In the genomic region with DNA sequence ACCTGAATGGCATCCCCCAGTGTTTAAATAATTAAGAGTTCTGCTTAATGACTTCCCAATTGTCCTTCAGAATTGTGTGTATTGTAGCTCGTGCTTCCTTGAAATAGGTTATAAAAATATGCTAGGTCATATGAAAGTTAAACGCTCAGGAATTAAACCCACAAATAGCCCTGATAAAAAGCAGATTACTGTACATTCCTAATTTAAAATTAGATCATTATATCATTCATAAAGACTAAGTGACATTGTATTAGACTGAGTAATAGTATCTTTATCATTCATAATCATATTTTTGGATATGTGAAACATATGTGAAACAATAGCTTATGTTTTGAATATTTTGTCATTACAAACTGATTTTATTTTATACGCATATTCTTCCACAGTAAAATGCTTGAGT, we compare ENCODE assay signal across 25 cellular contexts.
"Had no signal": no experiment of that assay in that cellular context is flagged by ENCODE, and none has a peak within 500 bp of the region (broad histone marks: within the 10 kb centered on the region; RNA-seq: fewer than 3 reads in every experiment).

No MANE protein-coding gene starts in this region.

- H3K27ac ChIP-seq: neutrophil, pancreas, prostate gland, right lobe of liver, sigmoid colon, stomach, thoracic aorta, thyroid gland, tibial nerve, upper lobe of left lung, vagina had no signal

- H3K36me3 ChIP-seq: neutrophil, pancreas, prostate gland, right lobe of liver, sigmoid colon, stomach, thoracic aorta, thyroid gland, tibial nerve, upper lobe of left lung, vagina had no signal

- H3K4me1 ChIP-seq: prostate gland, right lobe of liver, sigmoid colon, stomach, thyroid gland, tibial nerve, upper lobe of left lung, vagina had no signal

- H3K27me3 ChIP-seq: neutrophil, pancreas, right lobe of liver, sigmoid colon, stomach, thyroid gland, tibial nerve, upper lobe of left lung, vagina had no signal

- H3K9me3 ChIP-seq: neutrophil, pancreas, prostate gland, right lobe of liver, sigmoid colon, stomach, thoracic aorta, thyroid gland, tibial nerve, upper lobe of left lung, vagina had no signal

- DNase-seq: naive thymus-derived CD8-positive, alpha-beta T cell; nephron progenitor cell; nucleus accumbens; pancreas; retina; right lobe of liver; sigmoid colon; small intestine; stimulated activated CD4-positive, alpha-beta T cell treated with anti-CD3 and anti-CD28 coated beads, Interleukin-15, amount 100 ng/mL, for 24 hours; stimulated activated CD4-positive, alpha-beta T cell treated with anti-CD3 and anti-CD28 coated beads, Interleukin-2, amount 100 ng/mL, for 24 hours; stimulated activated CD4-positive, alpha-beta T cell treated with anti-CD3 and anti-CD28 coated beads, Interleukin-2, amount 100 ng/mL, for 48 hours; stimulated activated CD4-positive, alpha-beta T cell treated with anti-CD3 and anti-CD28 coated beads, Interleukin-4, amount 100 ng/mL, for 24 hours; stimulated activated naive B cell treated with anti-CD40 and anti-IgM and Interleukin-4, amounts not matched to agents 10 μg/mL and 1 μg/mL and 100 μg/mL, for 72 hours; stimulated activated naive CD4-positive, alpha-beta T cell treated with Interleukin-2 at 50 U/mL for 16 hours; stomach; thyroid gland; trophoblast cell; upper lobe of left lung had no signal

- ATAC-seq: naive thymus-derived CD8-positive, alpha-beta T cell; natural killer cell treated with Interleukin-12 subunit alpha and Interleukin-12 subunit beta and Interleukin-15 and Interleukin-18, amount 100 ng/mL, for 72 hours; pancreas; right lobe of liver; stimulated activated effector memory CD8-positive, alpha-beta T cell treated with anti-CD3 and anti-CD28 coated beads, Interleukin-12 subunit alpha, Interleukin-12 subunit beta, amount 100 ng/mL, for 72 hours; stimulated activated naive B cell treated with anti-CD40 and anti-IgM and Interleukin-4, amounts not matched to agents 10 μg/mL and 1 μg/mL and 100 μg/mL, for 72 hours had no signal

- H3K4me3 ChIP-seq: pancreas, prostate gland, right lobe of liver, sigmoid colon, stomach, thoracic aorta, thyroid gland, tibial nerve, upper lobe of left lung, vagina had no signal
